In the genomic region with DNA sequence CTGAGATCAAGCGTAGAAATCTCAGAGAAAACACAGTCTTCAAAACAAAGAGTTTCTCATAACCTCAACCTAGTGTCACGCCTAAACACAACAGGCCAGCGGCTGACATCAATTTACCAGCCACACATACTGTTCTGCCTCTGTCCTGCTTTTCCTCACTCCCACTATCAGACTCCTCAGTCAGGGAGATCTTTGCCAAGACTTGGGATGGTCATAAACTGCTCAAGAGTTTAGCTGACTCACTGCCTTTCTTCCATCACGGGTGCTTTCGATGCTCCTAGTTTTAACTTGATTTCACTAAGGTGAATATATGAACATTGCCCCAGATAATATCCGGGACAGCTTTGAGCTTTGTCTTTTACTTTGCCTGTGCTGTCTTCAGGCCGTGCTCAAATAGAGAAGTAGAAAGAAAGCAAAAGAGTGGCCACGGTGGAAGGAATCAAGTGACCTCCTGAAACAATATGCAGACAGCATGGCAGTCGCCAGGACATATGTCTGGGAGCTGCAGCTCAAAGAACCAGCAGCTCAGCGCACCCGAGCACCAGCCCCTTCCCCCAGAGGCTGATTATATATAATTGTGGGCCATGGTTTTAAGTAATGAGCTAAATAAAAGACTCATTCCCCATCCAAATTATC, we compare ENCODE assay signal across 14 cellular contexts. TPM values are rescaled to one million over a fixed set of nuclear protein-coding genes. Genes with fewer than 3 reads are reported as not detected.
DNase-seq lines count a peak whose midpoint lies in the region; ATAC-seq and TF ChIP-seq lines count a peak whose summit lies in the region.
"Had no signal": no experiment of that assay in that cellular context is flagged by ENCODE, and none has a peak within 500 bp of the region (broad histone marks: within the 10 kb centered on the region; RNA-seq: fewer than 3 reads in every experiment).

No MANE protein-coding gene starts in this region.

- H3K27me3 ChIP-seq in AG04450 (ENCODE audit: control insufficient read depth, insufficient read depth, low read length) (no peaks in the 10 kb centered on the region), Panc1 (ENCODE audit: control insufficient read depth, insufficient read depth, low read length) (no peaks in the 10 kb centered on the region), neural progenitor cell (no peaks in the 10 kb centered on the region), esophagus squamous epithelium (no peaks in the 10 kb centered on the region)

- no peaks in the 10 kb centered on the region for H3F3A ChIP-seq in neural progenitor cell (ENCODE audit: low read depth)

- DNase-seq in AG04450 (ENCODE audit: low read depth, low spot score), result peak; percentile 24
- no peak for DNase-seq in Panc1 (ENCODE audit: low read depth, low spot score)
- DNase-seq in foreskin fibroblast, result peak; percentile 80 to 89
- no peak for DNase-seq in neural progenitor cell (ENCODE audit: low spot score)
- DNase-seq in NCI-H446 (lab: John Stamatoyannopoulos, UW), result no peak
- DNase-seq in esophagus squamous epithelium (lab: John Stamatoyannopoulos, UW), result no peak
- DNase-seq: activated gamma-delta T cell treated with Interleukin-2 at 50 U/mL for 16 hours; effector CD4-positive, alpha-beta T cell; NCI-H2171; retina; SHP77 had no signal

- ATAC-seq in Panc1 (peak; percentile 62; the same call in 1 of the 2 replicates), HG03460 (IDR thresholded peaks at IDR 0.05; ENCODE audit: unreplicated experiment) (no peak), HG03378 (IDR thresholded peaks at IDR 0.05; ENCODE audit: unreplicated experiment) (no peak)
- ATAC-seq: activated CD4-positive, CD25-positive, alpha-beta regulatory T cell treated with anti-CD3 and anti-CD28 coated beads, Interleukin-2, amount 50 U/mL, for 24 hours had no signal

- H3K9me3 ChIP-seq in AG04450 (ENCODE audit: control insufficient read depth, insufficient read depth, low read length) (no peaks in the 10 kb centered on the region), Panc1 (ENCODE audit: control insufficient read depth, insufficient read depth, low read depth, low read length) (no peaks in the 10 kb centered on the region), neural progenitor cell (ENCODE audit: low read depth) (no peaks in the 10 kb centered on the region), esophagus squamous epithelium (no peaks in the 10 kb centered on the region)

- no peak overlapping the region for H3K27ac Mint-ChIP-seq in neural progenitor cell

- H3K4me3 Mint-ChIP-seq in neural progenitor cell, result no peak overlapping the region

- peaks cover 5% of the 10 kb centered on the region for H3K36me3 Mint-ChIP-seq in neural progenitor cell

- 66 to 80% methylated on average over 11 of the region's 11 CpGs for WGBS in esophagus squamous epithelium, 2 donors

- H3K4me1 ChIP-seq in Panc1 (ENCODE audit: control insufficient read depth, insufficient read depth, low read length) (no peaks in the 10 kb centered on the region; the same call in 1 of the 2 replicates), neural progenitor cell (no peaks in the 10 kb centered on the region), esophagus squamous epithelium (no peaks in the 10 kb centered on the region)

- peaks cover 7% of the 10 kb centered on the region for H3K4me1 Mint-ChIP-seq in neural progenitor cell

- no peak overlapping the region for H3K9ac ChIP-seq in neural progenitor cell

- CTCF ChIA-PET in AG04450 (lab: Charles Lee), result interaction anchor here (0.6 to 3.2 kb wide), 3 partner anchors 97 to 280 kb away, joined by 3 to 71 read pairs (median 18); no protein-coding TSS in a partner anchor
- CTCF ChIA-PET in Panc1 (lab: Charles Lee), result no interaction called here

- H3K27ac ChIP-seq in AG04450 (ENCODE audit: low read depth, low read length) (no peak overlapping the region), Panc1 (ENCODE audit: low read length) (peak overlapping the region; percentile 55), neural progenitor cell (peak overlapping the region; percentile 7), esophagus squamous epithelium (peak overlapping the region in 1 of 4 donors; percentile 42)

- TF ChIP-seq POLR2A in esophagus squamous epithelium (IDR thresholded peaks at IDR 0.05), result no peak

- intact Hi-C loops in Panc1 (cut with micrococcal nuclease; ENCODE audit: unreplicated experiment), result loop anchor here (5.0 kb wide), 1 partner anchor 278 kb away; no protein-coding TSS in a partner anchor
- intact Hi-C loops in esophagus squamous epithelium (cut with DNase I), result loop anchor here (5.0 kb wide), 1 partner anchor 98 kb away; no protein-coding TSS in a partner anchor

- BruUV-seq in Panc1 (replicated peaks; lab: Mats Ljungman, UMichigan), result no TSS peak

- no peaks in the 10 kb centered on the region for H3K79me2 ChIP-seq in neural progenitor cell (ENCODE audit: low read depth)

- POLR2A ChIA-PET in AG04450 (lab: Yijun Ruan, JAX), result interaction anchor here (1.0 kb wide), 1 partner anchor 426 kb away, joined by 4 read pairs; a partner anchor contains a TSS
- POLR2A ChIA-PET in Panc1 (lab: Charles Lee), result no interaction called here

- TF ChIP-seq CTCF in AG04450 (IDR thresholded peaks at IDR 0.05; ENCODE audit: low read depth, low read length) (no peak), Panc1 (IDR thresholded peaks at IDR 0.05) (no peak), foreskin fibroblast (IDR thresholded peaks at IDR 0.05; ENCODE audit: low read depth, low read length) (no peak), neural progenitor cell (IDR thresholded peaks at IDR 0.05) (no peak), esophagus squamous epithelium (IDR thresholded peaks at IDR 0.05) (no peak)

- no peak overlapping the region for H3K4me3 ChIP-seq in AG04450 (ENCODE audit: low read depth, low read length)
- no peak overlapping the region for H3K4me3 ChIP-seq in Panc1 (ENCODE audit: low read depth in 2 of 2, low read length in 2 of 2)
- peak overlapping the region in 1 of 2 donors; percentile 8 for H3K4me3 ChIP-seq in foreskin fibroblast (ENCODE audit: low read depth in 1 of 2, low read length in 2 of 2)
- no peak overlapping the region for H3K4me3 ChIP-seq in neural progenitor cell
- no peak overlapping the region for H3K4me3 ChIP-seq in esophagus squamous epithelium

- no peaks in the 10 kb centered on the region for H3K27me3 Mint-ChIP-seq in neural progenitor cell (ENCODE audit: insufficient read depth, low read depth)

- H3K36me3 ChIP-seq in Panc1 (ENCODE audit: control insufficient read depth, insufficient read depth, low read length) (peaks cover 8% of the 10 kb centered on the region), neural progenitor cell (peaks cover 8% of the 10 kb centered on the region), esophagus squamous epithelium (peaks cover 0 to 38% (median 0%) of the 10 kb centered on the region in 3 donors)

- H3K4me2 ChIP-seq in neural progenitor cell, result no peak overlapping the region

- in situ Hi-C loops in Panc1 (cut with HindIII; ENCODE audit: low pct_unique_long_range_greater_than_20kb, low sequenced_read_pairs), result no loop called here

- no peak overlapping the region for H2AFZ ChIP-seq in neural progenitor cell (replicated peaks)

- H3K9me3 Mint-ChIP-seq in neural progenitor cell, result no peaks in the 10 kb centered on the region

- H4K20me1 ChIP-seq in neural progenitor cell (ENCODE audit: low read depth), result no peaks in the 10 kb centered on the region

RNA-seq across cellular contexts. Expression of a gene that starts 12.1 kb away (rescaled TPM):
- 8.1 and 13.5 TPM in 2 replicates for polyA plus RNA-seq in AG04450 (2011; rRNA removed)
- polyA minus RNA-seq in AG04450 (2011; rRNA and poly(A)+ RNA removed), result 5.0 and 5.5 TPM in 2 replicates
- total RNA-seq in Panc1 (2021; ENCODE audit: unreplicated experiment), result 17.8 TPM
- polyA plus RNA-seq in Panc1 (2012; ENCODE audit: insufficient read length), result 7.2 TPM
- 33.7 and 47.2 TPM in 2 replicates for total RNA-seq in neural progenitor cell (ENCODE audit: low replicate concordance)
- 10 to 100 TPM in 2 of 4 donors, 1 to 10 TPM in 2; 8.0 to 14.1 (median 10.5) TPM for total RNA-seq in esophagus squamous epithelium

Comparison
In these comparisons a context has a peak if more than half of its experiments do, and no peak if none do; other contexts are left out.
1. DNase-seq: peak in AG04450 (single experiment) and foreskin fibroblast (2 of 2); none in Panc1 (single experiment), neural progenitor cell (single experiment), NCI-H446 (0 of 2) and esophagus squamous epithelium (single experiment).